Comparison of ENCODE assay signal across 8 cellular contexts in genomic region chr14:77026930-77027537, GRCh38. TPM values are rescaled to one million over a fixed set of nuclear protein-coding genes. Genes with fewer than 3 reads are reported as not detected.
A peak's percentile ranks its signal among the peaks of the same experiment; 100 is the strongest.
DNase-seq lines count a peak whose midpoint lies in the region; ATAC-seq, FAIRE-seq and TF ChIP-seq lines count a peak whose summit lies in the region.

No MANE protein-coding gene starts in this region.

- intact Hi-C loops in heart right ventricle (cut with DNase I): loop anchor here (2.0 to 10.0 kb wide), 7 partner anchors 62 to 112 kb away; partner anchors contain the start of gene CIPC (in 1 of the 10)

- H3K9me3 Mint-ChIP-seq in HFFc6: no peaks in the 10 kb centered on the region
- H3K9me3 Mint-ChIP-seq in activated naive CD8-positive, alpha-beta T cell treated with anti-CD3 and anti-CD28 coated beads for 36 hours: no peaks in the 10 kb centered on the region

- H3K27me3 ChIP-seq in GM06990 (replicated peaks; ENCODE audit: control insufficient read depth, insufficient read depth, low read length) (no peaks in the 10 kb centered on the region), heart right ventricle (no peaks in the 10 kb centered on the region)

- no peak for TF ChIP-seq CTCF in GM06990 (IDR thresholded peaks at IDR 0.05; ENCODE audit: insufficient read depth, low read length, poor library complexity, severe bottlenecking)
- TF ChIP-seq CTCF in HFFc6 (IDR thresholded peaks at IDR 0.05): 0 out of 2 replicates have a peak, but pooled peaks have one; percentile 12
- peak in 4 of 9 donors; percentile 13 to 29 (median 26) for TF ChIP-seq CTCF in heart right ventricle (IDR thresholded peaks at IDR 0.05)
- no peak for TF ChIP-seq CTCF in retinal pigment epithelial cell (conservative IDR thresholded peaks at IDR 0.05; ENCODE audit: low read depth, low read length)

- FAIRE-seq in H54 (lab: Jason Lieb, UNC): no peak

- WGBS in heart right ventricle, 2 donors: 1 to 2% methylated on average over 63 to 65 of the region's 65 CpGs

- TF ChIP-seq POLR2A in H54 (IDR thresholded peaks at IDR 0.05; ENCODE audit: low read depth, low read length): no peak

- peak overlapping the region; percentile 99 to 100 (median 100) for H3K27ac ChIP-seq in heart right ventricle

- no peaks in the 10 kb centered on the region for H3K9me3 ChIP-seq in heart right ventricle

- peaks cover 24 to 79% (median 71%) of the 10 kb centered on the region in 9 donors for H3K4me1 ChIP-seq in heart right ventricle

- H3K27me3 Mint-ChIP-seq in HFFc6 (ENCODE audit: insufficient read depth): peaks cover 11% of the 10 kb centered on the region
- H3K27me3 Mint-ChIP-seq in activated naive CD8-positive, alpha-beta T cell treated with anti-CD3 and anti-CD28 coated beads for 36 hours: no peaks in the 10 kb centered on the region

- H3K36me3 ChIP-seq in GM06990 (ENCODE audit: control insufficient read depth, insufficient read depth, low read length) (peaks cover 5% of the 10 kb centered on the region), heart right ventricle (peaks cover 0 to 29% (median 0%) of the 10 kb centered on the region in 9 donors)

- peak overlapping the region; percentile 86 for H3K4me3 ChIP-seq in GM06990 (replicated peaks; ENCODE audit: low read depth, low read length)
- peak overlapping the region; percentile 72 to 98 (median 85) for H3K4me3 ChIP-seq in heart right ventricle
- peak overlapping the region; percentile 81 for H3K4me3 ChIP-seq in retinal pigment epithelial cell (ENCODE audit: low read length)

- DNase-seq in GM06990 (ENCODE audit: extremely low read depth, insufficient read length) (peak; percentile 58), HFFc6 (peak; percentile 46), RKO (ENCODE audit: low spot score) (peak; percentile 57), heart right ventricle (peak; percentile 40 to 50), retinal pigment epithelial cell (ENCODE audit: low read depth) (no peak), H54 (ENCODE audit: insufficient read length, low spot score) (no peak), SHP77 (lab: John Stamatoyannopoulos, UW) (no peak)
- DNase-seq in activated naive CD8-positive, alpha-beta T cell treated with anti-CD3 and anti-CD28 coated beads for 36 hours: peak; percentile 60

- peaks cover 49% of the 10 kb centered on the region for H3K4me1 Mint-ChIP-seq in HFFc6 (ENCODE audit: low read depth)
- H3K4me1 Mint-ChIP-seq in activated naive CD8-positive, alpha-beta T cell treated with anti-CD3 and anti-CD28 coated beads for 36 hours: peaks cover 49% of the 10 kb centered on the region

- H3K4me3 Mint-ChIP-seq in HFFc6: peak overlapping the region; percentile 92
- peak overlapping the region; percentile 92 for H3K4me3 Mint-ChIP-seq in activated naive CD8-positive, alpha-beta T cell treated with anti-CD3 and anti-CD28 coated beads for 36 hours

- peaks cover 22% of the 10 kb centered on the region for H3K36me3 Mint-ChIP-seq in HFFc6 (ENCODE audit: low read depth)
- peaks cover 20% of the 10 kb centered on the region for H3K36me3 Mint-ChIP-seq in activated naive CD8-positive, alpha-beta T cell treated with anti-CD3 and anti-CD28 coated beads for 36 hours

- ATAC-seq in heart right ventricle: peak in 2 of 8 donors; percentile 10 to 17

- H3K27ac Mint-ChIP-seq in HFFc6: peak overlapping the region; percentile 89
- peak overlapping the region; percentile 29 for H3K27ac Mint-ChIP-seq in activated naive CD8-positive, alpha-beta T cell treated with anti-CD3 and anti-CD28 coated beads for 36 hours

RNA-seq across cellular contexts. Expression of gene IRF2BPL, which starts 1.5 kb away (rescaled TPM):
- total RNA-seq in HFFc6 (2021; fragmentation: NEBNext Ultra II Directional; extraction: Animal tissue kit (Norgen Biotek cat#: 25700)): 10 to 100 TPM; 37.1 to 46.3 (median 38.3) TPM
- total RNA-seq in activated naive CD8-positive, alpha-beta T cell treated with anti-CD3 and anti-CD28 coated beads for 36 hours: 10 to 100 TPM; 34.8 to 36.2 TPM
- total RNA-seq in heart right ventricle: 10 to 100 TPM; 25.1 to 66.6 (median 36.4) TPM
- polyA plus RNA-seq in heart right ventricle: 10 to 100 TPM in 1 of 2 donors, 1 to 10 TPM in 1; 6.6 to 15.4 TPM

Comparison
In these comparisons a context has a peak if more than half of its experiments do, and no peak if none do; other contexts are left out.
1. DNase-seq: peak in GM06990 (single experiment), HFFc6 (single experiment), RKO (single experiment), activated naive CD8-positive, alpha-beta T cell treated with anti-CD3 and anti-CD28 coated beads for 36 hours (single experiment) and heart right ventricle (2 of 2); none in retinal pigment epithelial cell (single experiment), H54 (single experiment) and SHP77 (0 of 2).
2. Peak in every context shown above with its lines, with median percentiles within 50 percentile points of each other: H3K4me3 ChIP-seq.